ENCODE assay signal across 26 cellular contexts in the genomic region with DNA sequence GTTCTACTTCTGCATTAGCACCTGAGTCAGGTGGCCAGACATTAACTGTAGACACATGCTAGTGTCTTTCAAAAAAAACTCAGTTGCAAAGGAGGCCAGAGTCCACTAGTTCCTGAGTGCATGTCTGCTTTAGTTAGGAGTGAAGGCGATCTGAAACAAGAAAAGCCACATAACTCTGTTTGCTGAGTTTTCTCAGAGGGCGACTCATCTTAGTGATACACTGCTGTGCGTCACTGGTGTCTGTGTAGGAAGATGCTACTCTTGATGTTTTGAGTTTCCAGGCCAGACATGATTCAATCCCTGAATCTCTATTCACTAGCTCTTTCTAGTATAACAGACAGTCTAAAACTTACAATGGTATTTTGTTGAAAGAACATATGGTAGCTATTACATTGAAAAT.
DNase-seq lines count a peak whose midpoint lies in the region; ATAC-seq and TF ChIP-seq lines count a peak whose summit lies in the region.
"Had no signal": no experiment of that assay in that cellular context is flagged by ENCODE, and none has a peak within 500 bp of the region (broad histone marks: within the 10 kb centered on the region; RNA-seq: fewer than 3 reads in every experiment).

No MANE protein-coding gene starts in this region.

- no peak overlapping the region for H2BK5ac ChIP-seq in mesenchymal stem cell (ENCODE audit: low read depth, low read length, poor library complexity, severe bottlenecking)

- H3K36me3 ChIP-seq in GM23248 (ENCODE audit: low read depth) (no peaks in the 10 kb centered on the region), mesenchymal stem cell (ENCODE audit: control insufficient read depth in 1 of 2, insufficient read depth in 2 of 2, low read depth in 1 of 2, low read length in 2 of 2) (no peaks in the 10 kb centered on the region)
- H3K36me3 ChIP-seq: BLaER1 treated with 17β-estradiol and CSF1 and Interleukin-3, amounts not matched to agents 10 nM and 100 nM; right lobe of liver; tibial nerve had no signal

- peaks cover 5% of the 10 kb centered on the region; the same call in 1 of the 2 replicates for H3K9me2 ChIP-seq in GM23248 (ENCODE audit: insufficient read depth)

- H3K27ac ChIP-seq in GM23248 = no peak overlapping the region
- H3K27ac ChIP-seq in RWPE1 = no peak overlapping the region
- H3K27ac ChIP-seq in mesenchymal stem cell (ENCODE audit: low read length, poor library complexity, severe bottlenecking) = no peak overlapping the region
- H3K27ac ChIP-seq: BLaER1 treated with 17β-estradiol and CSF1 and Interleukin-3, amounts not matched to agents 10 nM and 100 nM; dorsolateral prefrontal cortex; right lobe of liver; tibial nerve had no signal

- H3K14ac ChIP-seq in mesenchymal stem cell (ENCODE audit: low read length in 2 of 2) = no peak overlapping the region

- no peak for TF ChIP-seq CTCF in RWPE1 (conservative IDR thresholded peaks at IDR 0.05; ENCODE audit: low read depth)
- TF ChIP-seq CTCF in epithelial cell of esophagus (IDR thresholded peaks at IDR 0.05; ENCODE audit: insufficient read depth, low read depth, low read length, missing control alignments) = no peak

- CTCF ChIA-PET in RWPE1 (lab: Yijun Ruan, JAX) = no interaction called here

- H2AFZ ChIP-seq in GM23248 (no peak overlapping the region), mesenchymal stem cell (ENCODE audit: low read depth, low read length) (no peak overlapping the region)

- H3K79me1 ChIP-seq in mesenchymal stem cell (replicated peaks; ENCODE audit: low read length, poor library complexity, severe bottlenecking) = no peaks in the 10 kb centered on the region

- H3K4me1 ChIP-seq in GM23248 (ENCODE audit: insufficient read depth) (no peaks in the 10 kb centered on the region), mesenchymal stem cell (ENCODE audit: control insufficient read depth, insufficient read depth, low read depth, low read length) (no peaks in the 10 kb centered on the region)
- H3K4me1 ChIP-seq: BLaER1 treated with 17β-estradiol and CSF1 and Interleukin-3, amounts not matched to agents 10 nM and 100 nM; right lobe of liver; tibial nerve had no signal

- peak overlapping the region in 1 of 2 experiments; percentile 63 for H2BK12ac ChIP-seq in mesenchymal stem cell (ENCODE audit: low read length in 2 of 2)

- DNase-seq in GM23248 = peak; percentile 65
- DNase-seq in RWPE1 (ENCODE audit: low spot score) = peak; percentile 2
- DNase-seq in epithelial cell of esophagus (ENCODE audit: low read depth) = peak; percentile 71
- peak; percentile 81 for DNase-seq in mesenchymal stem cell
- no peak for DNase-seq in kidney glomerular epithelial cell (lab: John Stamatoyannopoulos, UW)
- no peak for DNase-seq in left cardiac atrium
- DNase-seq in NCI-H526 treated with DMSO at 0.1 percent for 48 hours (lab: John Stamatoyannopoulos, UW) = no peak
- DNase-seq: ACHN; activated B cell treated with CpG ODN at 0.5 μM for 24 hours; activated CD4-positive, alpha-beta T cell treated with anti-CD3 and anti-CD28 coated beads, Interleukin-2, amount 50 U/mL, for 4 hours; activated naive CD4-positive, alpha-beta T cell treated with Interleukin-2 at 50 U/mL for 16 hours; DMS153; dorsolateral prefrontal cortex; glutamatergic neuron; Karpas-422; naive thymus-derived CD4-positive, alpha-beta T cell; NCI-H1694; right lobe of liver; RPMI8226; stimulated activated CD4-positive, alpha-beta T cell treated with anti-CD3 and anti-CD28 coated beads, Interleukin-12 subunit alpha, Interleukin-12 subunit beta, amount 100 ng/mL, for 4 hours; stimulated activated CD4-positive, alpha-beta T cell treated with anti-CD3 and anti-CD28 coated beads, Interleukin-4, amount 100 ng/mL, for 1 hour had no signal

- H4K8ac ChIP-seq in mesenchymal stem cell (ENCODE audit: low read length) = peak overlapping the region; percentile 13

- H3K4me2 ChIP-seq in GM23248 (ENCODE audit: unreplicated experiment) (no peak overlapping the region), mesenchymal stem cell (ENCODE audit: low read length, poor library complexity, severe bottlenecking) (no peak overlapping the region)
- H3K4me2 ChIP-seq: BLaER1 treated with 17β-estradiol and CSF1 and Interleukin-3, amounts not matched to agents 10 nM and 100 nM had no signal

- WGBS in GM23248 (ENCODE audit: low coverage in 1 of 2, low lambda C conversion rate in 2 of 2, missing lambda C conversion rate in 2 of 2), 2 experiments = 9 to 13% methylated on average over 3 of the region's 3 CpGs
- 68% methylated on average over 3 of the region's 3 CpGs for WGBS in mesenchymal stem cell

- H2BK15ac ChIP-seq in mesenchymal stem cell (ENCODE audit: low read depth, poor library complexity, severe bottlenecking) = no peak overlapping the region

- H4K91ac ChIP-seq in mesenchymal stem cell (ENCODE audit: low read length) = peak overlapping the region; percentile 59

- ATAC-seq in left cardiac atrium (no peak), GM18870 (IDR thresholded peaks at IDR 0.05; ENCODE audit: unreplicated experiment) (no peak)
- ATAC-seq: HCT116; HepG2; naive thymus-derived CD4-positive, alpha-beta T cell; right lobe of liver had no signal

- H3K23ac ChIP-seq in mesenchymal stem cell (ENCODE audit: low read length in 2 of 2) = no peak overlapping the region

- no peaks in the 10 kb centered on the region for H4K20me1 ChIP-seq in GM23248 (ENCODE audit: insufficient read depth)
- H4K20me1 ChIP-seq: BLaER1 treated with 17β-estradiol and CSF1 and Interleukin-3, amounts not matched to agents 10 nM and 100 nM had no signal

- POLR2A ChIA-PET in RWPE1 (lab: Yijun Ruan, JAX; ENCODE audit: low non-redundant PET) = no interaction called here

- H2BK120ac ChIP-seq in mesenchymal stem cell (ENCODE audit: low read depth, low read length) = no peak overlapping the region

- no peak overlapping the region for H3K18ac ChIP-seq in mesenchymal stem cell (ENCODE audit: low read depth in 1 of 2, low read length in 2 of 2)

- H3K4ac ChIP-seq in mesenchymal stem cell (ENCODE audit: low read depth in 1 of 2, low read length in 2 of 2) = no peak overlapping the region

- no peaks in the 10 kb centered on the region for H3F3A ChIP-seq in GM23248 (ENCODE audit: insufficient read depth)

- no peaks in the 10 kb centered on the region for H3K27me3 ChIP-seq in GM23248 (replicated peaks; ENCODE audit: insufficient read depth)
- H3K27me3 ChIP-seq in mesenchymal stem cell (ENCODE audit: control insufficient read depth in 1 of 2, insufficient read depth in 1 of 2, low read length in 2 of 2) = no peaks in the 10 kb centered on the region
- H3K27me3 ChIP-seq: BLaER1 treated with 17β-estradiol and CSF1 and Interleukin-3, amounts not matched to agents 10 nM and 100 nM; right lobe of liver; tibial nerve had no signal

- no peak overlapping the region for H3K9ac ChIP-seq in GM23248
- no peak overlapping the region for H3K9ac ChIP-seq in mesenchymal stem cell (ENCODE audit: low read length)
- H3K9ac ChIP-seq: BLaER1 treated with 17β-estradiol and CSF1 and Interleukin-3, amounts not matched to agents 10 nM and 100 nM had no signal

- in situ Hi-C loops in GM23248 (cut with MboI) = no loop called here

- intact Hi-C loops in left cardiac atrium (cut with DNase I) = no loop called here

- H2AK5ac ChIP-seq in mesenchymal stem cell (ENCODE audit: low read length, severe bottlenecking) = no peak overlapping the region

- H3K79me2 ChIP-seq in GM23248 (ENCODE audit: insufficient read depth) = no peaks in the 10 kb centered on the region

- no peak overlapping the region for H3K4me3 ChIP-seq in GM23248
- H3K4me3 ChIP-seq in epithelial cell of esophagus (ENCODE audit: low read length) = no peak overlapping the region
- H3K4me3 ChIP-seq in mesenchymal stem cell (ENCODE audit: insufficient read depth in 1 of 2, low read depth in 1 of 2, low read length in 2 of 2) = no peak overlapping the region
- H3K4me3 ChIP-seq: BLaER1 treated with 17β-estradiol and CSF1 and Interleukin-3, amounts not matched to agents 10 nM and 100 nM; dorsolateral prefrontal cortex; right lobe of liver; tibial nerve had no signal

- no peaks in the 10 kb centered on the region for H3K9me3 ChIP-seq in GM23248 (ENCODE audit: low read depth)
- no peaks in the 10 kb centered on the region for H3K9me3 ChIP-seq in mesenchymal stem cell (ENCODE audit: control insufficient read depth, low read length)
- H3K9me3 ChIP-seq: BLaER1 treated with 17β-estradiol and CSF1 and Interleukin-3, amounts not matched to agents 10 nM and 100 nM; right lobe of liver; tibial nerve had no signal

Comparison
In these comparisons a context has a peak if more than half of its experiments do, and no peak if none do; other contexts are left out.
1. DNase-seq: peak in GM23248 (single experiment), RWPE1 (single experiment), epithelial cell of esophagus (single experiment) and mesenchymal stem cell (single experiment); none in kidney glomerular epithelial cell (single experiment), left cardiac atrium (single experiment) and NCI-H526 treated with DMSO at 0.1 percent for 48 hours (single experiment).